In the genomic region with DNA sequence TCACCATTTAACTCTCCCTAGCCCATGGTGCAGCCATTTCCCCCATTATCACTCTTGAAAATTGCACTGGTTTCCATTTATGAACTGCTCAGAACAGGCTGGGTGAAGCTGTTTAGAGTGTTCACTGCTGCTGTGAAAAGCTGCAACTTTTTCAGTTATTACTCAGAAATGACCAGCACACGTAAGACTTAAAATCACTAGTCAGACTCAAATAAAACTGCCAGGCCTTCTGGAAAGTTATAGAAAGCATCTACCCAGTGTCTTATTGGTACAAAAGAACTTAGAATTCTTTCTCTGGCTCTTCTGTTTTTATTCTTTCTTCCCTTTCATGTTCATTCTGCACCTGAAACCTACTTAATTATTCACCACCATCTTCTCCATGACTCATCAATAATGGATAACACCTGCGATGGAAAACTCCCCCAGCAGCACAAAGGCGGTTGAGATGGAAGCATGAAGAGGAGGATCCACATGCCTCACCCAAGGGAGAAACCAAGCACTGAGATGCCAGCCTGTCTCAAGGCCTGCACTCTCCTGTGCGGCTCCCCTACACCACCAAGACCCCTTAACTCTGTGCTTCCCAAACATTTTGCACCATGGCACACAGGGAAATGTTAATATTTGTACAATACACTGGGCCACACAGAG, we compare ENCODE assay signal across 27 cellular contexts.
DNase-seq lines count a peak whose midpoint lies in the region; ATAC-seq and TF ChIP-seq lines count a peak whose summit lies in the region.
"Had no signal": no experiment of that assay in that cellular context is flagged by ENCODE, and none has a peak within 500 bp of the region (broad histone marks: within the 10 kb centered on the region; RNA-seq: fewer than 3 reads in every experiment).

No MANE protein-coding gene starts in this region.

- H3K9me3 Mint-ChIP-seq in activated CD4-positive, alpha-beta T cell treated with anti-CD3 and anti-CD28 coated beads for 36 hours (ENCODE audit: low read depth) = no peaks in the 10 kb centered on the region
- H3K9me3 Mint-ChIP-seq: activated naive CD4-positive, alpha-beta T cell treated with anti-CD3 and anti-CD28 coated beads, Interleukin-2, amount 50 U/mL, for 72 hours; activated T-helper 2 cell treated with anti-CD3 and anti-CD28 coated beads, Interferon-gamma antibody, Interleukin-2, Interleukin-4, amounts not matched to agents 10 μg/mL and 5 μg/mL and 100 μg/mL, durations not matched to agents 14 hours and 24 hours and 36 hours; H9; immature natural killer cell had no signal

- peaks cover 0 to 13% (median 0%) of the 10 kb centered on the region in 11 experiments; a peak in 1 of 22 replicates for H3K9me3 ChIP-seq in BLaER1 treated with 17β-estradiol and CSF1 and Interleukin-3, amounts not matched to agents 10 nM and 100 nM (replicated peaks in 1 of 11)
- H3K9me3 ChIP-seq in colonic mucosa = no peaks in the 10 kb centered on the region
- H3K9me3 ChIP-seq: breast epithelium, SJSA1, testis had no signal

- H3K27ac ChIP-seq in BLaER1 treated with 17β-estradiol and CSF1 and Interleukin-3, amounts not matched to agents 10 nM and 100 nM = peak overlapping the region in 1 of 11 experiments; percentile 27; a peak in 2 of 22 replicates
- no peak overlapping the region for H3K27ac ChIP-seq in colonic mucosa
- H3K27ac ChIP-seq: breast epithelium, RWPE1, SJSA1, testis had no signal

- peaks cover 32 to 61% (median 46%) of the 10 kb centered on the region in 10 experiments for H3K4me1 ChIP-seq in BLaER1 treated with 17β-estradiol and CSF1 and Interleukin-3, amounts not matched to agents 10 nM and 100 nM
- no peaks in the 10 kb centered on the region for H3K4me1 ChIP-seq in colonic mucosa
- H3K4me1 ChIP-seq: breast epithelium, SJSA1, testis had no signal

- no peaks in the 10 kb centered on the region for H4K20me1 ChIP-seq in BLaER1 treated with 17β-estradiol and CSF1 and Interleukin-3, amounts not matched to agents 10 nM and 100 nM

- peak; percentile 39 for ATAC-seq in activated CD4-positive, alpha-beta T cell treated with anti-CD3 and anti-CD28 coated beads for 36 hours
- ATAC-seq: naive thymus-derived CD4-positive, alpha-beta T cell had no signal

- H3K27me3 Mint-ChIP-seq in activated CD4-positive, alpha-beta T cell treated with anti-CD3 and anti-CD28 coated beads for 36 hours = no peaks in the 10 kb centered on the region
- H3K27me3 Mint-ChIP-seq: naive thymus-derived CD4-positive, alpha-beta T cell had no signal

- POLR2A ChIA-PET in activated CD4-positive, alpha-beta T cell treated with anti-CD3 and anti-CD28 coated beads for 36 hours (lab: Charles Lee) = no interaction called here

- H3K27me3 ChIP-seq in BLaER1 treated with 17β-estradiol and CSF1 and Interleukin-3, amounts not matched to agents 10 nM and 100 nM = no peaks in the 10 kb centered on the region
- H3K27me3 ChIP-seq in colonic mucosa = no peaks in the 10 kb centered on the region
- H3K27me3 ChIP-seq: breast epithelium, SJSA1, testis had no signal

- no peaks in the 10 kb centered on the region; a peak in 1 of 22 replicates for H3K36me3 ChIP-seq in BLaER1 treated with 17β-estradiol and CSF1 and Interleukin-3, amounts not matched to agents 10 nM and 100 nM
- no peaks in the 10 kb centered on the region for H3K36me3 ChIP-seq in colonic mucosa
- H3K36me3 ChIP-seq: breast epithelium, SJSA1 had no signal

- peak overlapping the region in 1 of 10 experiments; percentile 74; a peak in 1 of 20 replicates for H3K4me3 ChIP-seq in BLaER1 treated with 17β-estradiol and CSF1 and Interleukin-3, amounts not matched to agents 10 nM and 100 nM
- H3K4me3 ChIP-seq in colonic mucosa = no peak overlapping the region
- H3K4me3 ChIP-seq: breast epithelium, lung, SJSA1, testis had no signal

- no peak for TF ChIP-seq CTCF in colonic mucosa (IDR thresholded peaks at IDR 0.05)

- H3K36me3 Mint-ChIP-seq in activated CD4-positive, alpha-beta T cell treated with anti-CD3 and anti-CD28 coated beads for 36 hours (ENCODE audit: low read depth) = no peaks in the 10 kb centered on the region
- H3K36me3 Mint-ChIP-seq: CD4-positive, CD25-positive, alpha-beta regulatory T cell; immature natural killer cell; naive thymus-derived CD4-positive, alpha-beta T cell had no signal

- H3K4me2 ChIP-seq in BLaER1 treated with 17β-estradiol and CSF1 and Interleukin-3, amounts not matched to agents 10 nM and 100 nM = peak overlapping the region in 9 of 11 experiments; percentile 74 to 95 (median 90); a peak in 17 of 22 replicates

- H3K4me1 Mint-ChIP-seq in activated CD4-positive, alpha-beta T cell treated with anti-CD3 and anti-CD28 coated beads for 36 hours = peaks cover 3% of the 10 kb centered on the region
- H3K4me1 Mint-ChIP-seq: immature natural killer cell had no signal

- CTCF ChIA-PET in activated CD4-positive, alpha-beta T cell treated with anti-CD3 and anti-CD28 coated beads for 36 hours (lab: Charles Lee) = no interaction called here

- no peak for DNase-seq in activated CD4-positive, alpha-beta T cell treated with anti-CD3 and anti-CD28 coated beads for 36 hours
- no peak for DNase-seq in activated CD4-positive, alpha-beta T cell treated with anti-CD3 and anti-CD28 coated beads, Interleukin-2, amount 50 U/mL, for 4 hours
- peak; percentile 64 for DNase-seq in NCI-H146 (lab: John Stamatoyannopoulos, UW)
- peak in 37 of 42 donors; percentile 13 to 86 (median 48) for DNase-seq in head of caudate nucleus
- no peak for DNase-seq in RKO (ENCODE audit: low spot score)
- DNase-seq in colonic mucosa = no peak
- DNase-seq in activated CD8-positive, alpha-beta memory T cell treated with anti-CD3 and anti-CD28 coated beads for 24 hours = no peak
- DNase-seq: activated CD8-positive, alpha-beta memory T cell treated with anti-CD3 and anti-CD28 coated beads, Interleukin-2, amount 50 U/mL, for 48 hours; anterior cingulate cortex; H9; immature natural killer cell; left cardiac atrium; naive thymus-derived CD4-positive, alpha-beta T cell; NCI-H1436 treated with DMSO at 0.1 percent for 48 hours; NCI-H2107; NCI-H446; NCI-H748 treated with DMSO at 0.1 percent for 48 hours; stimulated activated naive CD4-positive, alpha-beta T cell treated with Interleukin-2 at 50 U/mL for 16 hours; testis had no signal

- no peak overlapping the region for H3K9ac ChIP-seq in BLaER1 treated with 17β-estradiol and CSF1 and Interleukin-3, amounts not matched to agents 10 nM and 100 nM
- no peak overlapping the region for H3K9ac ChIP-seq in colonic mucosa (ENCODE audit: low read depth in 2 of 2, low read length in 2 of 2)

- no peak overlapping the region for H3K4me3 Mint-ChIP-seq in activated CD4-positive, alpha-beta T cell treated with anti-CD3 and anti-CD28 coated beads for 36 hours
- H3K4me3 Mint-ChIP-seq: CD4-positive, CD25-positive, alpha-beta regulatory T cell; H9; immature natural killer cell; naive thymus-derived CD4-positive, alpha-beta T cell had no signal

- no peak overlapping the region for H3K27ac Mint-ChIP-seq in activated CD4-positive, alpha-beta T cell treated with anti-CD3 and anti-CD28 coated beads for 36 hours
- H3K27ac Mint-ChIP-seq: activated T-helper 2 cell treated with anti-CD3 and anti-CD28 coated beads, Interferon-gamma antibody, Interleukin-2, Interleukin-4, amounts not matched to agents 10 μg/mL and 5 μg/mL and 100 μg/mL, durations not matched to agents 14 hours and 24 hours and 36 hours; H9; immature natural killer cell; naive thymus-derived CD4-positive, alpha-beta T cell had no signal

- intact Hi-C loops in activated CD4-positive, alpha-beta T cell treated with anti-CD3 and anti-CD28 coated beads for 36 hours (cut with DNase I, micrococcal nuclease) = no loop called here
- intact Hi-C loops in head of caudate nucleus (cut with DNase I) = no loop called here
- intact Hi-C loops in colonic mucosa (cut with DNase I) = no loop called here

Comparison
In these comparisons a context has a peak if more than half of its experiments do, and no peak if none do; other contexts are left out.
1. DNase-seq: peak in NCI-H146 (single experiment) and head of caudate nucleus (37 of 42); none in activated CD4-positive, alpha-beta T cell treated with anti-CD3 and anti-CD28 coated beads for 36 hours (single experiment), activated CD4-positive, alpha-beta T cell treated with anti-CD3 and anti-CD28 coated beads, Interleukin-2, amount 50 U/mL, for 4 hours (0 of 2), RKO (single experiment), colonic mucosa (single experiment) and activated CD8-positive, alpha-beta memory T cell treated with anti-CD3 and anti-CD28 coated beads for 24 hours (single experiment).